2 cellular contexts compared by ENCODE assay signal in the genomic region with DNA sequence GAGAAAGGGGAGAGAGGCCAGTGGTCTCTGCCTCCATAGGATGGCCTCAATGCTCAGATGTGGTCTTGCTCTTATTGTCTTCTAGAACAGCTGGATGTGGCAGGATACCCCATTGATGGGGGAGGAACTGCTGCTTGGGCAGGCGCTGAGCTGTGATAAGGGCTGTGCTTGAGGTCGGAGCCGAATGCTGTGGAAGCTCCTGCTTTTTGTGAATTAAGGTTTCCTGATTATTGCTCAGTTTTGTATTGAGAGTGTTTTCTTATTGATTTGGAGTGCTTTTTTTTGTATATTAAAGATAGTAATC.
TF ChIP-seq lines count a peak whose summit lies in the region.

No MANE protein-coding gene starts in this region.

TF ChIP-seq in liver, 16 proteins besides CTCF, POLR2A, EP300 and RAD21:
- TF ChIP-seq SP1 (IDR thresholded peaks at IDR 0.05) (no peak), FOXA2 (IDR thresholded peaks at IDR 0.05) (no peak), NR2F2 (IDR thresholded peaks at IDR 0.05) (no peak), HNF4A (conservative IDR thresholded peaks at IDR 0.05) (no peak), YY1 (IDR thresholded peaks at IDR 0.05) (no peak), JUND (IDR thresholded peaks at IDR 0.05) (no peak)
- TF ChIP-seq, protein P1, sequence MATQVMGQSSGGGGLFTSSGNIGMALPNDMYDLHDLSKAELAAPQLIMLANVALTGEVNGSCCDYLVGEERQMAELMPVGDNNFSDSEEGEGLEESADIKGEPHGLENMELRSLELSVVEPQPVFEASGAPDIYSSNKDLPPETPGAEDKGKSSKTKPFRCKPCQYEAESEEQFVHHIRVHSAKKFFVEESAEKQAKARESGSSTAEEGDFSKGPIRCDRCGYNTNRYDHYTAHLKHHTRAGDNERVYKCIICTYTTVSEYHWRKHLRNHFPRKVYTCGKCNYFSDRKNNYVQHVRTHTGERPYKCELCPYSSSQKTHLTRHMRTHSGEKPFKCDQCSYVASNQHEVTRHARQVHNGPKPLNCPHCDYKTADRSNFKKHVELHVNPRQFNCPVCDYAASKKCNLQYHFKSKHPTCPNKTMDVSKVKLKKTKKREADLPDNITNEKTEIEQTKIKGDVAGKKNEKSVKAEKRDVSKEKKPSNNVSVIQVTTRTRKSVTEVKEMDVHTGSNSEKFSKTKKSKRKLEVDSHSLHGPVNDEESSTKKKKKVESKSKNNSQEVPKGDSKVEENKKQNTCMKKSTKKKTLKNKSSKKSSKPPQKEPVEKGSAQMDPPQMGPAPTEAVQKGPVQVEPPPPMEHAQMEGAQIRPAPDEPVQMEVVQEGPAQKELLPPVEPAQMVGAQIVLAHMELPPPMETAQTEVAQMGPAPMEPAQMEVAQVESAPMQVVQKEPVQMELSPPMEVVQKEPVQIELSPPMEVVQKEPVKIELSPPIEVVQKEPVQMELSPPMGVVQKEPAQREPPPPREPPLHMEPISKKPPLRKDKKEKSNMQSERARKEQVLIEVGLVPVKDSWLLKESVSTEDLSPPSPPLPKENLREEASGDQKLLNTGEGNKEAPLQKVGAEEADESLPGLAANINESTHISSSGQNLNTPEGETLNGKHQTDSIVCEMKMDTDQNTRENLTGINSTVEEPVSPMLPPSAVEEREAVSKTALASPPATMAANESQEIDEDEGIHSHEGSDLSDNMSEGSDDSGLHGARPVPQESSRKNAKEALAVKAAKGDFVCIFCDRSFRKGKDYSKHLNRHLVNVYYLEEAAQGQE (IDR thresholded peaks at IDR 0.05): no peak
TF ChIP-seq in liver: peak in this region for 0.

TF ChIP-seq in HepG2, 621 proteins besides CTCF, POLR2A, EP300 and RAD21:
- TF ChIP-seq PPARG (CRISPR knock-in tag; conservative IDR thresholded peaks at IDR 0.05) (no peak), ZNF570 (CRISPR knock-in tag; IDR thresholded peaks at IDR 0.05; ENCODE audit: borderline replicate concordance) (no peak), BRCA1 (CRISPR knock-in tag; IDR thresholded peaks at IDR 0.05) (no peak), MXI1 (IDR thresholded peaks at IDR 0.05; ENCODE audit: borderline replicate concordance, low read depth, low read length) (no peak), KAT2B (IDR thresholded peaks at IDR 0.05; ENCODE audit: borderline replicate concordance, low read depth, low read length) (no peak), ZNF205 (CRISPR knock-in tag; IDR thresholded peaks at IDR 0.05) (no peak), SUZ12 (IDR thresholded peaks at IDR 0.05; ENCODE audit: low read depth, low read length) (no peak), SALL1 (CRISPR knock-in tag; IDR thresholded peaks at IDR 0.05) (no peak), ZBTB20 (CRISPR knock-in tag; IDR thresholded peaks at IDR 0.05; ENCODE audit: borderline replicate concordance, low read depth) (no peak), MYC (CRISPR knock-in tag; IDR thresholded peaks at IDR 0.05; ENCODE audit: borderline replicate concordance) (no peak), KLF15 (CRISPR knock-in tag; IDR thresholded peaks at IDR 0.05; ENCODE audit: borderline replicate concordance) (no peak), ZNF234 (CRISPR knock-in tag; conservative IDR thresholded peaks at IDR 0.05) (no peak), RXRB (CRISPR knock-in tag; IDR thresholded peaks at IDR 0.05; ENCODE audit: borderline replicate concordance) (no peak), RORA (CRISPR knock-in tag; IDR thresholded peaks at IDR 0.05) (no peak), PITX1 (CRISPR knock-in tag; IDR thresholded peaks at IDR 0.05) (no peak)
- TF ChIP-seq, protein P2, sequence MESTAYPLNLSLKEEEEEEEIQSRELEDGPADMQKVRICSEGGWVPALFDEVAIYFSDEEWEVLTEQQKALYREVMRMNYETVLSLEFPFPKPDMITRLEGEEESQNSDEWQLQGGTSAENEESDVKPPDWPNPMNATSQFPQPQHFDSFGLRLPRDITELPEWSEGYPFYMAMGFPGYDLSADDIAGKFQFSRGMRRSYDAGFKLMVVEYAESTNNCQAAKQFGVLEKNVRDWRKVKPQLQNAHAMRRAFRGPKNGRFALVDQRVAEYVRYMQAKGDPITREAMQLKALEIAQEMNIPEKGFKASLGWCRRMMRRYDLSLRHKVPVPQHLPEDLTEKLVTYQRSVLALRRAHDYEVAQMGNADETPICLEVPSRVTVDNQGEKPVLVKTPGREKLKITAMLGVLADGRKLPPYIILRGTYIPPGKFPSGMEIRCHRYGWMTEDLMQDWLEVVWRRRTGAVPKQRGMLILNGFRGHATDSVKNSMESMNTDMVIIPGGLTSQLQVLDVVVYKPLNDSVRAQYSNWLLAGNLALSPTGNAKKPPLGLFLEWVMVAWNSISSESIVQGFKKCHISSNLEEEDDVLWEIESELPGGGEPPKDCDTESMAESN (CRISPR knock-in tag; conservative IDR thresholded peaks at IDR 0.05): no peak
- TF ChIP-seq, protein P3, sequence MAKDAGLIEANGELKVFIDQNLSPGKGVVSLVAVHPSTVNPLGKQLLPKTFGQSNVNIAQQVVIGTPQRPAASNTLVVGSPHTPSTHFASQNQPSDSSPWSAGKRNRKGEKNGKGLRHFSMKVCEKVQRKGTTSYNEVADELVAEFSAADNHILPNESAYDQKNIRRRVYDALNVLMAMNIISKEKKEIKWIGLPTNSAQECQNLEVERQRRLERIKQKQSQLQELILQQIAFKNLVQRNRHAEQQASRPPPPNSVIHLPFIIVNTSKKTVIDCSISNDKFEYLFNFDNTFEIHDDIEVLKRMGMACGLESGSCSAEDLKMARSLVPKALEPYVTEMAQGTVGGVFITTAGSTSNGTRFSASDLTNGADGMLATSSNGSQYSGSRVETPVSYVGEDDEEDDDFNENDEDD (CRISPR knock-in tag; IDR thresholded peaks at IDR 0.05; ENCODE audit: borderline replicate concordance): no peak
- TF ChIP-seq, protein P4, sequence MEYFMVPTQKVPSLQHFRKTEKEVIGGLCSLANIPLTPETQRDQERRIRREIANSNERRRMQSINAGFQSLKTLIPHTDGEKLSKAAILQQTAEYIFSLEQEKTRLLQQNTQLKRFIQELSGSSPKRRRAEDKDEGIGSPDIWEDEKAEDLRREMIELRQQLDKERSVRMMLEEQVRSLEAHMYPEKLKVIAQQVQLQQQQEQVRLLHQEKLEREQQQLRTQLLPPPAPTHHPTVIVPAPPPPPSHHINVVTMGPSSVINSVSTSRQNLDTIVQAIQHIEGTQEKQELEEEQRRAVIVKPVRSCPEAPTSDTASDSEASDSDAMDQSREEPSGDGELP (IDR thresholded peaks at IDR 0.05; ENCODE audit: borderline replicate concordance, low read depth): no peak
- TF ChIP-seq, protein P1 (IDR thresholded peaks at IDR 0.05; ENCODE audit: borderline replicate concordance in 1 of 2, low read depth in 1 of 2, low read length in 2 of 2): no peak
- TF ChIP-seq, protein P5, sequence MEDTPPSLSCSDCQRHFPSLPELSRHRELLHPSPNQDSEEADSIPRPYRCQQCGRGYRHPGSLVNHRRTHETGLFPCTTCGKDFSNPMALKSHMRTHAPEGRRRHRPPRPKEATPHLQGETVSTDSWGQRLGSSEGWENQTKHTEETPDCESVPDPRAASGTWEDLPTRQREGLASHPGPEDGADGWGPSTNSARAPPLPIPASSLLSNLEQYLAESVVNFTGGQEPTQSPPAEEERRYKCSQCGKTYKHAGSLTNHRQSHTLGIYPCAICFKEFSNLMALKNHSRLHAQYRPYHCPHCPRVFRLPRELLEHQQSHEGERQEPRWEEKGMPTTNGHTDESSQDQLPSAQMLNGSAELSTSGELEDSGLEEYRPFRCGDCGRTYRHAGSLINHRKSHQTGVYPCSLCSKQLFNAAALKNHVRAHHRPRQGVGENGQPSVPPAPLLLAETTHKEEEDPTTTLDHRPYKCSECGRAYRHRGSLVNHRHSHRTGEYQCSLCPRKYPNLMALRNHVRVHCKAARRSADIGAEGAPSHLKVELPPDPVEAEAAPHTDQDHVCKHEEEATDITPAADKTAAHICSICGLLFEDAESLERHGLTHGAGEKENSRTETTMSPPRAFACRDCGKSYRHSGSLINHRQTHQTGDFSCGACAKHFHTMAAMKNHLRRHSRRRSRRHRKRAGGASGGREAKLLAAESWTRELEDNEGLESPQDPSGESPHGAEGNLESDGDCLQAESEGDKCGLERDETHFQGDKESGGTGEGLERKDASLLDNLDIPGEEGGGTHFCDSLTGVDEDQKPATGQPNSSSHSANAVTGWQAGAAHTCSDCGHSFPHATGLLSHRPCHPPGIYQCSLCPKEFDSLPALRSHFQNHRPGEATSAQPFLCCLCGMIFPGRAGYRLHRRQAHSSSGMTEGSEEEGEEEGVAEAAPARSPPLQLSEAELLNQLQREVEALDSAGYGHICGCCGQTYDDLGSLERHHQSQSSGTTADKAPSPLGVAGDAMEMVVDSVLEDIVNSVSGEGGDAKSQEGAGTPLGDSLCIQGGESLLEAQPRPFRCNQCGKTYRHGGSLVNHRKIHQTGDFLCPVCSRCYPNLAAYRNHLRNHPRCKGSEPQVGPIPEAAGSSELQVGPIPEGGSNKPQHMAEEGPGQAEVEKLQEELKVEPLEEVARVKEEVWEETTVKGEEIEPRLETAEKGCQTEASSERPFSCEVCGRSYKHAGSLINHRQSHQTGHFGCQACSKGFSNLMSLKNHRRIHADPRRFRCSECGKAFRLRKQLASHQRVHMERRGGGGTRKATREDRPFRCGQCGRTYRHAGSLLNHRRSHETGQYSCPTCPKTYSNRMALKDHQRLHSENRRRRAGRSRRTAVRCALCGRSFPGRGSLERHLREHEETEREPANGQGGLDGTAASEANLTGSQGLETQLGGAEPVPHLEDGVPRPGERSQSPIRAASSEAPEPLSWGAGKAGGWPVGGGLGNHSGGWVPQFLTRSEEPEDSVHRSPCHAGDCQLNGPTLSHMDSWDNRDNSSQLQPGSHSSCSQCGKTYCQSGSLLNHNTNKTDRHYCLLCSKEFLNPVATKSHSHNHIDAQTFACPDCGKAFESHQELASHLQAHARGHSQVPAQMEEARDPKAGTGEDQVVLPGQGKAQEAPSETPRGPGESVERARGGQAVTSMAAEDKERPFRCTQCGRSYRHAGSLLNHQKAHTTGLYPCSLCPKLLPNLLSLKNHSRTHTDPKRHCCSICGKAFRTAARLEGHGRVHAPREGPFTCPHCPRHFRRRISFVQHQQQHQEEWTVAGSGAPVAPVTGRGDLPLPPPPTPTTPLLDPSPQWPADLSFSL (CRISPR knock-in tag; IDR thresholded peaks at IDR 0.05): no peak
